ENCODE assay signal across 1 cellular context in genomic region chr10:103551619-103552602, GRCh38.
TF ChIP-seq lines count a peak whose summit lies in the region.

No MANE protein-coding gene starts in this region.

TF ChIP-seq in WTC11, 78 proteins besides CTCF, POLR2A, EP300 and RAD21 (continued from another document):
- TF ChIP-seq ZNF425 (CRISPR knock-in tag; conservative IDR thresholded peaks at IDR 0.05) (no peak), USF2 (CRISPR knock-in tag; IDR thresholded peaks at IDR 0.05) (no peak), ZBTB21 (CRISPR knock-in tag; IDR thresholded peaks at IDR 0.05; ENCODE audit: borderline replicate concordance) (no peak), AR (CRISPR knock-in tag; IDR thresholded peaks at IDR 0.05) (no peak), NR2C2 (CRISPR knock-in tag; IDR thresholded peaks at IDR 0.05) (no peak)
